In genomic region chr6:75284285-75285155, GRCh38 we compare ENCODE assay signal across 1 cellular context.
TF ChIP-seq lines count a peak whose summit lies in the region.

Gene TMEM30A, minus strand, starts transcription at chr6:75284792. Its CDS starts 154 bp downstream, at chr6:75284638.

TF ChIP-seq in HEK293, 187 proteins besides CTCF, POLR2A, EP300 and RAD21 (continued from another document and continues in another):
- TF ChIP-seq KLF10 (tag by site-specific recombination; IDR thresholded peaks at IDR 0.05) (peak; percentile 21; the same call in 1 of the 2 replicates), ZBTB17 (tag by site-specific recombination; IDR thresholded peaks at IDR 0.05) (peak; percentile 99), ZNF514 (tag by site-specific recombination; IDR thresholded peaks at IDR 0.05) (no peak), ZNF341 (tag by site-specific recombination; IDR thresholded peaks at IDR 0.05; ENCODE audit: low read depth) (peak; percentile 74), ZNF624 (tag by site-specific recombination; IDR thresholded peaks at IDR 0.05) (no peak), ZFHX2 (tag by site-specific recombination; conservative IDR thresholded peaks at IDR 0.05) (peak; percentile 74; the same call in 1 of the 2 replicates), ZNF704 (tag by site-specific recombination; IDR thresholded peaks at IDR 0.05) (no peak), ZNF114 (tag by site-specific recombination; IDR thresholded peaks at IDR 0.05) (no peak), ZBTB48 (tag by site-specific recombination; IDR thresholded peaks at IDR 0.05) (peak; percentile 46; the same call in 1 of the 2 replicates), ZNF629 (tag by site-specific recombination; IDR thresholded peaks at IDR 0.05) (peak; percentile 83), ZNF707 (tag by site-specific recombination; IDR thresholded peaks at IDR 0.05) (no peak), ZNF530 (tag by site-specific recombination; IDR thresholded peaks at IDR 0.05; ENCODE audit: low read depth) (no peak), ZBTB7A (tag by site-specific recombination; IDR thresholded peaks at IDR 0.05; ENCODE audit: low read depth) (0 out of 2 replicates have a peak, but pooled peaks have one; percentile 51), ZNF157 (tag by site-specific recombination; IDR thresholded peaks at IDR 0.05) (no peak), ZNF19 (tag by site-specific recombination; IDR thresholded peaks at IDR 0.05; ENCODE audit: low read depth) (no peak), ZNF529 (tag by site-specific recombination; IDR thresholded peaks at IDR 0.05; ENCODE audit: insufficient replicate concordance) (no peak), ZNF555 (tag by site-specific recombination; conservative IDR thresholded peaks at IDR 0.05) (no peak), ZNF596 (tag by site-specific recombination; IDR thresholded peaks at IDR 0.05) (no peak), ZSCAN16 (tag by site-specific recombination; IDR thresholded peaks at IDR 0.05) (no peak), ZNF548 (tag by site-specific recombination; IDR thresholded peaks at IDR 0.05) (no peak), ZNF791 (tag by site-specific recombination; IDR thresholded peaks at IDR 0.05) (no peak), MEIS1 (CRISPR knock-in tag; IDR thresholded peaks at IDR 0.05; ENCODE audit: borderline replicate concordance) (no peak), ZNF501 (tag by site-specific recombination; IDR thresholded peaks at IDR 0.05) (peak; percentile 68), ZNF37A (tag by site-specific recombination; IDR thresholded peaks at IDR 0.05) (no peak), KLF16 (tag by site-specific recombination; IDR thresholded peaks at IDR 0.05) (peak; percentile 88), ZNF792 (tag by site-specific recombination; IDR thresholded peaks at IDR 0.05) (peak; percentile 42; the same call in 1 of the 2 replicates), FEZF1 (tag by site-specific recombination; IDR thresholded peaks at IDR 0.05) (peak; percentile 95), ZNF404 (tag by site-specific recombination; IDR thresholded peaks at IDR 0.05) (no peak), ZNF76 (tag by site-specific recombination; IDR thresholded peaks at IDR 0.05; ENCODE audit: borderline replicate concordance, low read depth) (no peak; the same call in none of the 2 replicates), ZNF174 (tag by site-specific recombination; IDR thresholded peaks at IDR 0.05) (no peak), ZFP41 (tag by site-specific recombination; IDR thresholded peaks at IDR 0.05; ENCODE audit: borderline replicate concordance) (no peak), MZF1 (tag by site-specific recombination; IDR thresholded peaks at IDR 0.05; ENCODE audit: borderline replicate concordance) (no peak; the same call in 1 of the 2 replicates), ZNF626 (tag by site-specific recombination; IDR thresholded peaks at IDR 0.05) (no peak), ZBTB8A (tag by site-specific recombination; IDR thresholded peaks at IDR 0.05) (no peak), ZNF560 (tag by site-specific recombination; IDR thresholded peaks at IDR 0.05; ENCODE audit: borderline replicate concordance) (no peak), ELK4 (IDR thresholded peaks at IDR 0.05; ENCODE audit: borderline replicate concordance, low read depth, low read length) (no peak), SETDB1 (IDR thresholded peaks at IDR 0.05; ENCODE audit: insufficient read length, low read length) (peak; percentile 67)
- TF ChIP-seq, protein P1, sequence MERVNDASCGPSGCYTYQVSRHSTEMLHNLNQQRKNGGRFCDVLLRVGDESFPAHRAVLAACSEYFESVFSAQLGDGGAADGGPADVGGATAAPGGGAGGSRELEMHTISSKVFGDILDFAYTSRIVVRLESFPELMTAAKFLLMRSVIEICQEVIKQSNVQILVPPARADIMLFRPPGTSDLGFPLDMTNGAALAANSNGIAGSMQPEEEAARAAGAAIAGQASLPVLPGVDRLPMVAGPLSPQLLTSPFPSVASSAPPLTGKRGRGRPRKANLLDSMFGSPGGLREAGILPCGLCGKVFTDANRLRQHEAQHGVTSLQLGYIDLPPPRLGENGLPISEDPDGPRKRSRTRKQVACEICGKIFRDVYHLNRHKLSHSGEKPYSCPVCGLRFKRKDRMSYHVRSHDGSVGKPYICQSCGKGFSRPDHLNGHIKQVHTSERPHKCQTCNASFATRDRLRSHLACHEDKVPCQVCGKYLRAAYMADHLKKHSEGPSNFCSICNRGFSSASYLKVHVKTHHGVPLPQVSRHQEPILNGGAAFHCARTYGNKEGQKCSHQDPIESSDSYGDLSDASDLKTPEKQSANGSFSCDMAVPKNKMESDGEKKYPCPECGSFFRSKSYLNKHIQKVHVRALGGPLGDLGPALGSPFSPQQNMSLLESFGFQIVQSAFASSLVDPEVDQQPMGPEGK (tag by site-specific recombination; IDR thresholded peaks at IDR 0.05), result peak; percentile 96
- TF ChIP-seq, protein P2, sequence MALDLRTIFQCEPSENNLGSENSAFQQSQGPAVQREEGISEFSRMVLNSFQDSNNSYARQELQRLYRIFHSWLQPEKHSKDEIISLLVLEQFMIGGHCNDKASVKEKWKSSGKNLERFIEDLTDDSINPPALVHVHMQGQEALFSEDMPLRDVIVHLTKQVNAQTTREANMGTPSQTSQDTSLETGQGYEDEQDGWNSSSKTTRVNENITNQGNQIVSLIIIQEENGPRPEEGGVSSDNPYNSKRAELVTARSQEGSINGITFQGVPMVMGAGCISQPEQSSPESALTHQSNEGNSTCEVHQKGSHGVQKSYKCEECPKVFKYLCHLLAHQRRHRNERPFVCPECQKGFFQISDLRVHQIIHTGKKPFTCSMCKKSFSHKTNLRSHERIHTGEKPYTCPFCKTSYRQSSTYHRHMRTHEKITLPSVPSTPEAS (tag by site-specific recombination; IDR thresholded peaks at IDR 0.05), result 0 out of 2 replicates have a peak, but pooled peaks have one; percentile 24
- TF ChIP-seq, protein P3, sequence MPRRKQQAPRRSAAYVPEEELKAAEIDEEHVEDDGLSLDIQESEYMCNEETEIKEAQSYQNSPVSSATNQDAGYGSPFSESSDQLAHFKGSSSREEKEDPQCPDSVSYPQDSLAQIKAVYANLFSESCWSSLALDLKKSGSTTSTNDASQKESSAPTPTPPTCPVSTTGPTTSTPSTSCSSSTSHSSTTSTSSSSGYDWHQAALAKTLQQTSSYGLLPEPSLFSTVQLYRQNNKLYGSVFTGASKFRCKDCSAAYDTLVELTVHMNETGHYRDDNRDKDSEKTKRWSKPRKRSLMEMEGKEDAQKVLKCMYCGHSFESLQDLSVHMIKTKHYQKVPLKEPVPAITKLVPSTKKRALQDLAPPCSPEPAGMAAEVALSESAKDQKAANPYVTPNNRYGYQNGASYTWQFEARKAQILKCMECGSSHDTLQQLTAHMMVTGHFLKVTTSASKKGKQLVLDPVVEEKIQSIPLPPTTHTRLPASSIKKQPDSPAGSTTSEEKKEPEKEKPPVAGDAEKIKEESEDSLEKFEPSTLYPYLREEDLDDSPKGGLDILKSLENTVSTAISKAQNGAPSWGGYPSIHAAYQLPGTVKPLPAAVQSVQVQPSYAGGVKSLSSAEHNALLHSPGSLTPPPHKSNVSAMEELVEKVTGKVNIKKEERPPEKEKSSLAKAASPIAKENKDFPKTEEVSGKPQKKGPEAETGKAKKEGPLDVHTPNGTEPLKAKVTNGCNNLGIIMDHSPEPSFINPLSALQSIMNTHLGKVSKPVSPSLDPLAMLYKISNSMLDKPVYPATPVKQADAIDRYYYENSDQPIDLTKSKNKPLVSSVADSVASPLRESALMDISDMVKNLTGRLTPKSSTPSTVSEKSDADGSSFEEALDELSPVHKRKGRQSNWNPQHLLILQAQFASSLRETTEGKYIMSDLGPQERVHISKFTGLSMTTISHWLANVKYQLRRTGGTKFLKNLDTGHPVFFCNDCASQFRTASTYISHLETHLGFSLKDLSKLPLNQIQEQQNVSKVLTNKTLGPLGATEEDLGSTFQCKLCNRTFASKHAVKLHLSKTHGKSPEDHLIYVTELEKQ (tag by site-specific recombination; IDR thresholded peaks at IDR 0.05; ENCODE audit: borderline replicate concordance), result no peak
- TF ChIP-seq, protein P4, sequence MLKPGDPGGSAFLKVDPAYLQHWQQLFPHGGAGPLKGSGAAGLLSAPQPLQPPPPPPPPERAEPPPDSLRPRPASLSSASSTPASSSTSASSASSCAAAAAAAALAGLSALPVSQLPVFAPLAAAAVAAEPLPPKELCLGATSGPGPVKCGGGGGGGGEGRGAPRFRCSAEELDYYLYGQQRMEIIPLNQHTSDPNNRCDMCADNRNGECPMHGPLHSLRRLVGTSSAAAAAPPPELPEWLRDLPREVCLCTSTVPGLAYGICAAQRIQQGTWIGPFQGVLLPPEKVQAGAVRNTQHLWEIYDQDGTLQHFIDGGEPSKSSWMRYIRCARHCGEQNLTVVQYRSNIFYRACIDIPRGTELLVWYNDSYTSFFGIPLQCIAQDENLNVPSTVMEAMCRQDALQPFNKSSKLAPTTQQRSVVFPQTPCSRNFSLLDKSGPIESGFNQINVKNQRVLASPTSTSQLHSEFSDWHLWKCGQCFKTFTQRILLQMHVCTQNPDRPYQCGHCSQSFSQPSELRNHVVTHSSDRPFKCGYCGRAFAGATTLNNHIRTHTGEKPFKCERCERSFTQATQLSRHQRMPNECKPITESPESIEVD (tag by site-specific recombination; IDR thresholded peaks at IDR 0.05), result no peak
- TF ChIP-seq, protein P5, sequence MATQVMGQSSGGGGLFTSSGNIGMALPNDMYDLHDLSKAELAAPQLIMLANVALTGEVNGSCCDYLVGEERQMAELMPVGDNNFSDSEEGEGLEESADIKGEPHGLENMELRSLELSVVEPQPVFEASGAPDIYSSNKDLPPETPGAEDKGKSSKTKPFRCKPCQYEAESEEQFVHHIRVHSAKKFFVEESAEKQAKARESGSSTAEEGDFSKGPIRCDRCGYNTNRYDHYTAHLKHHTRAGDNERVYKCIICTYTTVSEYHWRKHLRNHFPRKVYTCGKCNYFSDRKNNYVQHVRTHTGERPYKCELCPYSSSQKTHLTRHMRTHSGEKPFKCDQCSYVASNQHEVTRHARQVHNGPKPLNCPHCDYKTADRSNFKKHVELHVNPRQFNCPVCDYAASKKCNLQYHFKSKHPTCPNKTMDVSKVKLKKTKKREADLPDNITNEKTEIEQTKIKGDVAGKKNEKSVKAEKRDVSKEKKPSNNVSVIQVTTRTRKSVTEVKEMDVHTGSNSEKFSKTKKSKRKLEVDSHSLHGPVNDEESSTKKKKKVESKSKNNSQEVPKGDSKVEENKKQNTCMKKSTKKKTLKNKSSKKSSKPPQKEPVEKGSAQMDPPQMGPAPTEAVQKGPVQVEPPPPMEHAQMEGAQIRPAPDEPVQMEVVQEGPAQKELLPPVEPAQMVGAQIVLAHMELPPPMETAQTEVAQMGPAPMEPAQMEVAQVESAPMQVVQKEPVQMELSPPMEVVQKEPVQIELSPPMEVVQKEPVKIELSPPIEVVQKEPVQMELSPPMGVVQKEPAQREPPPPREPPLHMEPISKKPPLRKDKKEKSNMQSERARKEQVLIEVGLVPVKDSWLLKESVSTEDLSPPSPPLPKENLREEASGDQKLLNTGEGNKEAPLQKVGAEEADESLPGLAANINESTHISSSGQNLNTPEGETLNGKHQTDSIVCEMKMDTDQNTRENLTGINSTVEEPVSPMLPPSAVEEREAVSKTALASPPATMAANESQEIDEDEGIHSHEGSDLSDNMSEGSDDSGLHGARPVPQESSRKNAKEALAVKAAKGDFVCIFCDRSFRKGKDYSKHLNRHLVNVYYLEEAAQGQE (tag by site-specific recombination; IDR thresholded peaks at IDR 0.05), result peak; percentile 29; the same call in 1 of the 2 replicates
- TF ChIP-seq, protein P6, sequence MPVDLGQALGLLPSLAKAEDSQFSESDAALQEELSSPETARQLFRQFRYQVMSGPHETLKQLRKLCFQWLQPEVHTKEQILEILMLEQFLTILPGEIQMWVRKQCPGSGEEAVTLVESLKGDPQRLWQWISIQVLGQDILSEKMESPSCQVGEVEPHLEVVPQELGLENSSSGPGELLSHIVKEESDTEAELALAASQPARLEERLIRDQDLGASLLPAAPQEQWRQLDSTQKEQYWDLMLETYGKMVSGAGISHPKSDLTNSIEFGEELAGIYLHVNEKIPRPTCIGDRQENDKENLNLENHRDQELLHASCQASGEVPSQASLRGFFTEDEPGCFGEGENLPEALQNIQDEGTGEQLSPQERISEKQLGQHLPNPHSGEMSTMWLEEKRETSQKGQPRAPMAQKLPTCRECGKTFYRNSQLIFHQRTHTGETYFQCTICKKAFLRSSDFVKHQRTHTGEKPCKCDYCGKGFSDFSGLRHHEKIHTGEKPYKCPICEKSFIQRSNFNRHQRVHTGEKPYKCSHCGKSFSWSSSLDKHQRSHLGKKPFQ (tag by site-specific recombination; IDR thresholded peaks at IDR 0.05), result no peak
- TF ChIP-seq, protein P7, sequence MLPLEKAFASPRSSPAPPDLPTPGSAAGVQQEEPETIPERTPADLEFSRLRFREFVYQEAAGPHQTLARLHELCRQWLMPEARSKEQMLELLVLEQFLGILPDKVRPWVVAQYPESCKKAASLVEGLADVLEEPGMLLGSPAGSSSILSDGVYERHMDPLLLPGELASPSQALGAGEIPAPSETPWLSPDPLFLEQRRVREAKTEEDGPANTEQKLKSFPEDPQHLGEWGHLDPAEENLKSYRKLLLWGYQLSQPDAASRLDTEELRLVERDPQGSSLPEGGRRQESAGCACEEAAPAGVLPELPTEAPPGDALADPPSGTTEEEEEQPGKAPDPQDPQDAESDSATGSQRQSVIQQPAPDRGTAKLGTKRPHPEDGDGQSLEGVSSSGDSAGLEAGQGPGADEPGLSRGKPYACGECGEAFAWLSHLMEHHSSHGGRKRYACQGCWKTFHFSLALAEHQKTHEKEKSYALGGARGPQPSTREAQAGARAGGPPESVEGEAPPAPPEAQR (tag by site-specific recombination; IDR thresholded peaks at IDR 0.05), result no peak
- TF ChIP-seq, protein P8, sequence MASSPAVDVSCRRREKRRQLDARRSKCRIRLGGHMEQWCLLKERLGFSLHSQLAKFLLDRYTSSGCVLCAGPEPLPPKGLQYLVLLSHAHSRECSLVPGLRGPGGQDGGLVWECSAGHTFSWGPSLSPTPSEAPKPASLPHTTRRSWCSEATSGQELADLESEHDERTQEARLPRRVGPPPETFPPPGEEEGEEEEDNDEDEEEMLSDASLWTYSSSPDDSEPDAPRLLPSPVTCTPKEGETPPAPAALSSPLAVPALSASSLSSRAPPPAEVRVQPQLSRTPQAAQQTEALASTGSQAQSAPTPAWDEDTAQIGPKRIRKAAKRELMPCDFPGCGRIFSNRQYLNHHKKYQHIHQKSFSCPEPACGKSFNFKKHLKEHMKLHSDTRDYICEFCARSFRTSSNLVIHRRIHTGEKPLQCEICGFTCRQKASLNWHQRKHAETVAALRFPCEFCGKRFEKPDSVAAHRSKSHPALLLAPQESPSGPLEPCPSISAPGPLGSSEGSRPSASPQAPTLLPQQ (tag by site-specific recombination; IDR thresholded peaks at IDR 0.05), result peak; percentile 94
